Comparison of ENCODE assay signal across 8 cellular contexts in genomic region chr4:158810487-158811215, GRCh38. TPM values are rescaled to one million over a fixed set of nuclear protein-coding genes. Genes with fewer than 3 reads are reported as not detected.
DNase-seq lines count a peak whose midpoint lies in the region; ATAC-seq and TF ChIP-seq lines count a peak whose summit lies in the region.

No MANE protein-coding gene starts in this region.

- peak overlapping the region; percentile 38 for H3K4me3 Mint-ChIP-seq in activated CD4-positive, alpha-beta T cell treated with anti-CD3 and anti-CD28 coated beads, Interleukin-2, amount 10 ng/mL, durations not matched to agents 7 days and 5 days

- no peak for DNase-seq in activated CD4-positive, alpha-beta T cell treated with anti-CD3 and anti-CD28 coated beads, Interleukin-2, amount 10 ng/mL, durations not matched to agents 7 days and 5 days
- no peak for DNase-seq in activated CD4-positive, alpha-beta T cell treated with anti-CD3 and anti-CD28 coated beads, Interleukin-2, amount 50 U/mL, for 1 hour
- peak; percentile 87 for DNase-seq in SJSA1 (ENCODE audit: low read depth in 1 of 2, low spot score in 2 of 2)
- no peak for DNase-seq in globus pallidus (ENCODE audit: low spot score)

- H3K4me1 Mint-ChIP-seq in activated CD4-positive, alpha-beta T cell treated with anti-CD3 and anti-CD28 coated beads, Interleukin-2, amount 10 ng/mL, durations not matched to agents 7 days and 5 days, result peaks cover 42% of the 10 kb centered on the region

- H3K9me3 Mint-ChIP-seq in activated CD4-positive, alpha-beta T cell treated with anti-CD3 and anti-CD28 coated beads, Interleukin-2, amount 10 ng/mL, durations not matched to agents 7 days and 5 days, result no peaks in the 10 kb centered on the region

- H3K36me3 ChIP-seq in SJSA1 (no peaks in the 10 kb centered on the region), neutrophil (no peaks in the 10 kb centered on the region)

- POLR2A ChIA-PET in activated CD4-positive, alpha-beta T cell treated with anti-CD3 and anti-CD28 coated beads, Interleukin-2, amount 10 ng/mL, durations not matched to agents 7 days and 5 days (lab: Charles Lee), result no interaction called here

- ATAC-seq in esophagus mucosa, result peak; percentile 91
- no peak for ATAC-seq in GM21529 (IDR thresholded peaks at IDR 0.05; ENCODE audit: unreplicated experiment)
- no peak for ATAC-seq in GM18519 (IDR thresholded peaks at IDR 0.05; ENCODE audit: low FRiP score, unreplicated experiment)

- peaks cover 2% of the 10 kb centered on the region for H3K36me3 Mint-ChIP-seq in activated CD4-positive, alpha-beta T cell treated with anti-CD3 and anti-CD28 coated beads, Interleukin-2, amount 10 ng/mL, durations not matched to agents 7 days and 5 days (ENCODE audit: low read depth)

- H3K27me3 Mint-ChIP-seq in activated CD4-positive, alpha-beta T cell treated with anti-CD3 and anti-CD28 coated beads, Interleukin-2, amount 10 ng/mL, durations not matched to agents 7 days and 5 days, result no peaks in the 10 kb centered on the region

- TF ChIP-seq CTCF in neutrophil (IDR thresholded peaks at IDR 0.05), result no peak

- H3K27ac ChIP-seq in SJSA1 (peak overlapping the region; percentile 96), neutrophil (peak overlapping the region; percentile 61)

- no peaks in the 10 kb centered on the region for H3K27me3 ChIP-seq in SJSA1 (replicated peaks)
- no peaks in the 10 kb centered on the region for H3K27me3 ChIP-seq in neutrophil

- no peaks in the 10 kb centered on the region for H3K9me3 ChIP-seq in SJSA1 (replicated peaks)
- H3K9me3 ChIP-seq in neutrophil, result no peaks in the 10 kb centered on the region

- H3K4me1 ChIP-seq in SJSA1 (replicated peaks), result peaks cover 46% of the 10 kb centered on the region
- peaks cover 35% of the 10 kb centered on the region in 2 experiments for H3K4me1 ChIP-seq in neutrophil (ENCODE audit: control insufficient read depth in 1 of 2, insufficient read depth in 1 of 2, low read depth in 1 of 2, low read length in 1 of 2)

- H3K27ac Mint-ChIP-seq in activated CD4-positive, alpha-beta T cell treated with anti-CD3 and anti-CD28 coated beads, Interleukin-2, amount 10 ng/mL, durations not matched to agents 7 days and 5 days, result peak overlapping the region; percentile 83

- no peak overlapping the region for H3K4me3 ChIP-seq in SJSA1
- no peak overlapping the region for H3K4me3 ChIP-seq in neutrophil (ENCODE audit: low read depth in 1 of 2, low read length in 1 of 2)

- CTCF ChIA-PET in activated CD4-positive, alpha-beta T cell treated with anti-CD3 and anti-CD28 coated beads, Interleukin-2, amount 10 ng/mL, durations not matched to agents 7 days and 5 days (lab: Charles Lee), result interaction anchor here (1.0 to 1.8 kb wide), 4 partner anchors 10 to 22 kb away, joined by 3 to 6 read pairs (median 3); no protein-coding TSS in a partner anchor

RNA-seq across cellular contexts. Expression of gene FNIP2, which starts 41.8 kb away (rescaled TPM):
- total RNA-seq in activated CD4-positive, alpha-beta T cell treated with anti-CD3 and anti-CD28 coated beads, Interleukin-2, amount 10 ng/mL, durations not matched to agents 7 days and 5 days, result 10 to 100 TPM; 16.0 to 16.4 TPM
- 14.6 and 29.6 TPM in 2 replicates for total RNA-seq in SJSA1 (2014; rRNA removed; shearing (Covaris generic))
- total RNA-seq in esophagus mucosa, result 10.2 TPM

Comparison
In these comparisons a context has a peak if more than half of its experiments do, and no peak if none do; other contexts are left out.
1. DNase-seq: peak in SJSA1 (2 of 2); none in activated CD4-positive, alpha-beta T cell treated with anti-CD3 and anti-CD28 coated beads, Interleukin-2, amount 10 ng/mL, durations not matched to agents 7 days and 5 days (single experiment), activated CD4-positive, alpha-beta T cell treated with anti-CD3 and anti-CD28 coated beads, Interleukin-2, amount 50 U/mL, for 1 hour (single experiment) and globus pallidus (single experiment).